In genomic region chr10:59361659-59362183, GRCh38 we compare ENCODE assay signal across 9 cellular contexts. TPM values are rescaled to one million over a fixed set of nuclear protein-coding genes. Genes with fewer than 3 reads are reported as not detected.
A peak's percentile ranks its signal among the peaks of the same experiment; 100 is the strongest.
DNase-seq lines count a peak whose midpoint lies in the region; ATAC-seq and TF ChIP-seq lines count a peak whose summit lies in the region.
"Had no signal": no experiment of that assay in that cellular context is flagged by ENCODE, and none has a peak within 500 bp of the region (broad histone marks: within the 10 kb centered on the region; RNA-seq: fewer than 3 reads in every experiment).

No MANE protein-coding gene starts in this region.

- H3K9ac ChIP-seq in neuronal stem cell (ENCODE audit: low read depth, low read length, poor library complexity), result peak overlapping the region; percentile 63

- peaks cover 6% of the 10 kb centered on the region in 2 donors for H3K4me1 ChIP-seq in neuronal stem cell (ENCODE audit: control insufficient read depth in 2 of 2, insufficient read depth in 1 of 2, low read depth in 1 of 2, low read length in 2 of 2)

- H2BK5ac ChIP-seq in neuronal stem cell (ENCODE audit: low read length), result no peak overlapping the region

- H3K27me3 Mint-ChIP-seq in CD4-positive, alpha-beta T cell, result peaks cover 40% of the 10 kb centered on the region
- H3K27me3 Mint-ChIP-seq in natural killer cell treated with Interleukin-12 subunit alpha and Interleukin-12 subunit beta and Interleukin-15 and Interleukin-18, amount 100 ng/mL, for 72 hours, result peaks cover 0 to 10% of the 10 kb centered on the region in 2 donors
- H3K27me3 Mint-ChIP-seq in CD14-positive monocyte (ENCODE audit: low read depth in 3 of 3), result peaks cover 17 to 26% (median 20%) of the 10 kb centered on the region in 3 donors

- H3K79me1 ChIP-seq in neuronal stem cell (ENCODE audit: low read depth, low read length), result no peaks in the 10 kb centered on the region

- no CpG with 5 or more reads among the region's 2 CpGs for WGBS in neuronal stem cell (ENCODE audit: extremely low coverage in 2 of 2, insufficient read length in 2 of 2, insufficient replicate concordance in 1 of 2), 2 donors

- intact Hi-C loops in CD4-positive, alpha-beta T cell (cut with DNase I, micrococcal nuclease), result no loop called here
- intact Hi-C loops in CD14-positive monocyte (cut with micrococcal nuclease), result no loop called here

- H3K9me3 Mint-ChIP-seq in CD4-positive, alpha-beta T cell, result no peaks in the 10 kb centered on the region
- H3K9me3 Mint-ChIP-seq in natural killer cell treated with Interleukin-12 subunit alpha and Interleukin-12 subunit beta and Interleukin-15 and Interleukin-18, amount 100 ng/mL, for 72 hours, result peaks cover 3% of the 10 kb centered on the region
- peaks cover 0 to 2% (median 0%) of the 10 kb centered on the region in 7 donors for H3K9me3 Mint-ChIP-seq in CD14-positive monocyte

- POLR2A ChIA-PET in CD4-positive, alpha-beta T cell (lab: Charles Lee), result no interaction called here

- no peak for DNase-seq in CD4-positive, alpha-beta T cell
- peak; percentile 38 for DNase-seq in NCI-H1694 treated with DMSO at 0.1 percent for 48 hours (lab: John Stamatoyannopoulos, UW)
- DNase-seq in epithelial cell of proximal tubule (ENCODE audit: low read depth), result no peak
- no peak for DNase-seq in neuronal stem cell (ENCODE audit: low spot score)
- DNase-seq in natural killer cell treated with Interleukin-12 subunit alpha and Interleukin-12 subunit beta and Interleukin-15 and Interleukin-18, amount 100 ng/mL, for 72 hours (ENCODE audit: low spot score), result no peak
- no peak for DNase-seq in CD14-positive monocyte (ENCODE audit: low spot score)

- TF ChIP-seq CTCF in CD4-positive, alpha-beta T cell (IDR thresholded peaks at IDR 0.05), result no peak
- TF ChIP-seq CTCF in epithelial cell of proximal tubule (conservative IDR thresholded peaks at IDR 0.05; ENCODE audit: low read depth, low read length) (no peak), CD14-positive monocyte (IDR thresholded peaks at IDR 0.05) (no peak)

- no peak overlapping the region for H2BK12ac ChIP-seq in neuronal stem cell (ENCODE audit: low read length)

- no peak overlapping the region for H3K27ac Mint-ChIP-seq in CD4-positive, alpha-beta T cell
- no peak overlapping the region for H3K27ac Mint-ChIP-seq in natural killer cell treated with Interleukin-12 subunit alpha and Interleukin-12 subunit beta and Interleukin-15 and Interleukin-18, amount 100 ng/mL, for 72 hours
- H3K27ac Mint-ChIP-seq in CD14-positive monocyte, result no peak overlapping the region

- H3K4me1 Mint-ChIP-seq in CD4-positive, alpha-beta T cell (ENCODE audit: low read depth), result peaks cover 8% of the 10 kb centered on the region
- no peaks in the 10 kb centered on the region for H3K4me1 Mint-ChIP-seq in natural killer cell treated with Interleukin-12 subunit alpha and Interleukin-12 subunit beta and Interleukin-15 and Interleukin-18, amount 100 ng/mL, for 72 hours (ENCODE audit: low read depth in 2 of 2)
- peaks cover 3% of the 10 kb centered on the region for H3K4me1 Mint-ChIP-seq in CD14-positive monocyte

- H3K4me2 ChIP-seq in neuronal stem cell (ENCODE audit: insufficient read depth, low read length, poor library complexity, severe bottlenecking), result peak overlapping the region; percentile 82

- H2AK5ac ChIP-seq in neuronal stem cell (ENCODE audit: low read depth, low read length), result no peak overlapping the region

- H3K27me3 ChIP-seq in CD4-positive, alpha-beta T cell (ENCODE audit: control insufficient read depth, insufficient read depth, low read length), result peaks cover 14% of the 10 kb centered on the region
- H3K27me3 ChIP-seq in neuronal stem cell (ENCODE audit: control insufficient read depth in 3 of 3, insufficient read depth in 3 of 3, low read depth in 1 of 3, low read length in 3 of 3), result peaks cover 0 to 40% (median 0%) of the 10 kb centered on the region in 3 experiments

- no peak for ATAC-seq in CD4-positive, alpha-beta T cell (ENCODE audit: poor library complexity)
- no peak for ATAC-seq in HG02571 (IDR thresholded peaks at IDR 0.05; ENCODE audit: unreplicated experiment)
- no peak for ATAC-seq in natural killer cell treated with Interleukin-12 subunit alpha and Interleukin-12 subunit beta and Interleukin-15 and Interleukin-18, amount 100 ng/mL, for 72 hours
- ATAC-seq in HG03457 (IDR thresholded peaks at IDR 0.05; ENCODE audit: unreplicated experiment), result no peak

- no peak overlapping the region for H3K4ac ChIP-seq in neuronal stem cell (ENCODE audit: low read length)

- no peak overlapping the region for H3K14ac ChIP-seq in neuronal stem cell (ENCODE audit: low read length)

- peak overlapping the region; percentile 30 for H3K4me3 Mint-ChIP-seq in CD4-positive, alpha-beta T cell
- H3K4me3 Mint-ChIP-seq in natural killer cell treated with Interleukin-12 subunit alpha and Interleukin-12 subunit beta and Interleukin-15 and Interleukin-18, amount 100 ng/mL, for 72 hours, result no peak overlapping the region
- peak overlapping the region in 1 of 2 donors; percentile 57 for H3K4me3 Mint-ChIP-seq in CD14-positive monocyte

- H4K8ac ChIP-seq in neuronal stem cell (ENCODE audit: low read depth, low read length), result no peak overlapping the region

- H3K9me3 ChIP-seq in CD4-positive, alpha-beta T cell (ENCODE audit: control insufficient read depth, low read length), result no peaks in the 10 kb centered on the region
- no peaks in the 10 kb centered on the region for H3K9me3 ChIP-seq in neuronal stem cell (replicated peaks in 1 of 2; ENCODE audit: control insufficient read depth in 2 of 2, insufficient read depth in 1 of 2, low read depth in 1 of 2, low read length in 2 of 2)

- no peak overlapping the region for H3K23ac ChIP-seq in neuronal stem cell (ENCODE audit: low read depth, low read length, poor library complexity)

- no peaks in the 10 kb centered on the region for H3K36me3 ChIP-seq in neuronal stem cell (replicated peaks in 1 of 2; ENCODE audit: control insufficient read depth in 2 of 2, insufficient read depth in 2 of 2, low read length in 2 of 2)

- H2BK120ac ChIP-seq in neuronal stem cell (ENCODE audit: low read depth, low read length), result no peak overlapping the region

- H2BK15ac ChIP-seq in neuronal stem cell (ENCODE audit: low read length), result no peak overlapping the region

- CTCF ChIA-PET in CD4-positive, alpha-beta T cell (lab: Charles Lee), result interaction anchor here (1.2 kb wide), 1 partner anchor 19 kb away, joined by 3 read pairs; no protein-coding TSS in a partner anchor

- no peak overlapping the region for H4K91ac ChIP-seq in neuronal stem cell (ENCODE audit: low read depth, low read length, poor library complexity)

- H3K36me3 Mint-ChIP-seq in CD4-positive, alpha-beta T cell (ENCODE audit: low read depth), result no peaks in the 10 kb centered on the region
- no peaks in the 10 kb centered on the region for H3K36me3 Mint-ChIP-seq in natural killer cell treated with Interleukin-12 subunit alpha and Interleukin-12 subunit beta and Interleukin-15 and Interleukin-18, amount 100 ng/mL, for 72 hours
- no peaks in the 10 kb centered on the region for H3K36me3 Mint-ChIP-seq in CD14-positive monocyte

- H3K4me3 ChIP-seq in epithelial cell of proximal tubule (ENCODE audit: low read depth, low read length) (peak overlapping the region; percentile 58), neuronal stem cell (ENCODE audit: low read length in 2 of 2) (peak overlapping the region; percentile 32 to 76)

- no peak overlapping the region for H3K27ac ChIP-seq in CD4-positive, alpha-beta T cell (ENCODE audit: low read depth, low read length)
- peak overlapping the region; percentile 55 for H3K27ac ChIP-seq in neuronal stem cell (replicated peaks; ENCODE audit: low read length)

- peak overlapping the region; percentile 88 for H2AFZ ChIP-seq in neuronal stem cell (ENCODE audit: low read length)

- H3K18ac ChIP-seq in neuronal stem cell (ENCODE audit: low read length), result no peak overlapping the region

RNA-seq across cellular contexts. Expression of gene FAM13C, which starts 0.6 kb away (rescaled TPM):
- total RNA-seq in CD4-positive, alpha-beta T cell, result not detected
- total RNA-seq in epithelial cell of proximal tubule, result not detected in 2 replicates
- polyA plus RNA-seq in neuronal stem cell (2013, experiment 1 of 2), result 13.0 TPM
- polyA plus RNA-seq in neuronal stem cell (2013, experiment 2 of 2), result 13.1 TPM
- not detected for total RNA-seq in natural killer cell treated with Interleukin-12 subunit alpha and Interleukin-12 subunit beta and Interleukin-15 and Interleukin-18, amount 100 ng/mL, for 72 hours
- not detected for polyA plus RNA-seq in CD14-positive monocyte
- total RNA-seq: T-helper 1 cell treated with Interleukin-12 subunit alpha and Interleukin-12 subunit beta and Interleukin-4 antibody, amounts not matched to agents 30 ng/mL and 1 ng/mL, for 36 hours had no signal
